15 cellular contexts compared by ENCODE assay signal in the genomic region with DNA sequence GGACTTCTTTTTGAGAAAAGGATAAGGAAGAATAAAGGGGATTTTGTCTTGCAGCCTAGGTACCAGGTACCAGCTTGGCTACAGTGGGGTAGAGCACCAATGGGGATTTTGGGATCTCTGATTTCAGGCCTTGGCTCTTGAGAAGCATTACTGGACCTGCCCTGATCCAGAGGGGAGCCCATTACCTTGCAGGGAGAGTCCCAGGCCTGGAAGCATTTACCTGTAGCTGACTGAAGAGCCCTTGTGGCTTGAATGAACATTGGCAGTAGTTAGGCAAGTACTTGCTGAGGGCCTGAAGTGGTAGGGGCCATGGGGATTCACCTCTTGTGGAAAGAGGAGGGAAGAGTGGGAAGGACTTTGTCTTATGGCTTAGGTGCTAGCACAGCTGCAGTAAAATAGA.
DNase-seq lines count a peak whose midpoint lies in the region; ATAC-seq and TF ChIP-seq lines count a peak whose summit lies in the region.
"Had no signal": no experiment of that assay in that cellular context is flagged by ENCODE, and none has a peak within 500 bp of the region (broad histone marks: within the 10 kb centered on the region; RNA-seq: fewer than 3 reads in every experiment).

No MANE protein-coding gene starts in this region.

- H4K20me1 ChIP-seq in osteoblast (ENCODE audit: insufficient read depth, low read length) = no peaks in the 10 kb centered on the region
- H4K20me1 ChIP-seq: BLaER1 treated with 17β-estradiol and CSF1 and Interleukin-3, amounts not matched to agents 10 nM and 100 nM had no signal

- no peaks in the 10 kb centered on the region for H3K79me2 ChIP-seq in osteoblast (ENCODE audit: insufficient read depth, low read length)

- H3K9me3 ChIP-seq in osteoblast (ENCODE audit: low read depth, low read length) (no peaks in the 10 kb centered on the region), tibial artery (no peaks in the 10 kb centered on the region)

- no peak overlapping the region for H3K4me3 ChIP-seq in osteoblast (ENCODE audit: insufficient read depth, low read length)
- H3K4me3 ChIP-seq in tibial artery = no peak overlapping the region
- H3K4me3 ChIP-seq: BLaER1 treated with 17β-estradiol and CSF1 and Interleukin-3, amounts not matched to agents 10 nM and 100 nM; GM12878; GM23338 had no signal

- no peak for ATAC-seq in GM21576 (IDR thresholded peaks at IDR 0.05; ENCODE audit: unreplicated experiment)
- no peak for ATAC-seq in naive thymus-derived CD8-positive, alpha-beta T cell
- ATAC-seq: GM12878, GM23338 had no signal

- H3K4me1 ChIP-seq in osteoblast (ENCODE audit: insufficient read depth, low read length) = no peaks in the 10 kb centered on the region
- peaks cover 0 to 16% (median 11%) of the 10 kb centered on the region in 4 donors for H3K4me1 ChIP-seq in tibial artery
- H3K4me1 ChIP-seq: BLaER1 treated with 17β-estradiol and CSF1 and Interleukin-3, amounts not matched to agents 10 nM and 100 nM had no signal

- H3K4me1 Mint-ChIP-seq in naive thymus-derived CD8-positive, alpha-beta T cell = no peaks in the 10 kb centered on the region
- H3K4me1 Mint-ChIP-seq: CD4-positive, CD25-positive, alpha-beta regulatory T cell; GM23338 had no signal

- no peaks in the 10 kb centered on the region for H3K27me3 Mint-ChIP-seq in naive thymus-derived CD8-positive, alpha-beta T cell
- H3K27me3 Mint-ChIP-seq: CD4-positive, CD25-positive, alpha-beta regulatory T cell had no signal

- intact Hi-C loops in tibial artery (cut with DNase I; ENCODE audit: low total_unique reads) = no loop called here

- H3K36me3 Mint-ChIP-seq in naive thymus-derived CD8-positive, alpha-beta T cell = peaks cover 0 to 10% (median 0%) of the 10 kb centered on the region in 3 donors
- H3K36me3 Mint-ChIP-seq: CD4-positive, CD25-positive, alpha-beta regulatory T cell had no signal

- TF ChIP-seq CTCF in osteoblast (IDR thresholded peaks at IDR 0.05; ENCODE audit: extremely low read depth, low read depth, low read length) (no peak), tibial artery (IDR thresholded peaks at IDR 0.05) (no peak)

- H3K27ac Mint-ChIP-seq in naive thymus-derived CD8-positive, alpha-beta T cell = no peak overlapping the region
- H3K27ac Mint-ChIP-seq: CD4-positive, CD25-positive, alpha-beta regulatory T cell; GM23338 had no signal

- no peaks in the 10 kb centered on the region for H3K27me3 ChIP-seq in osteoblast (ENCODE audit: insufficient read depth, low read length)
- no peaks in the 10 kb centered on the region for H3K27me3 ChIP-seq in tibial artery
- H3K27me3 ChIP-seq: BLaER1 treated with 17β-estradiol and CSF1 and Interleukin-3, amounts not matched to agents 10 nM and 100 nM had no signal

- no peak overlapping the region for H3K27ac ChIP-seq in osteoblast (ENCODE audit: low read depth, low read length)
- H3K27ac ChIP-seq in tibial artery = peak overlapping the region; percentile 3 to 35
- H3K27ac ChIP-seq: BLaER1 treated with 17β-estradiol and CSF1 and Interleukin-3, amounts not matched to agents 10 nM and 100 nM had no signal

- peaks cover 0 to 20% (median 12%) of the 10 kb centered on the region in 9 donors for H3K9me3 Mint-ChIP-seq in naive thymus-derived CD8-positive, alpha-beta T cell
- H3K9me3 Mint-ChIP-seq: GM23338 had no signal

- H3K4me3 Mint-ChIP-seq in naive thymus-derived CD8-positive, alpha-beta T cell = no peak overlapping the region
- H3K4me3 Mint-ChIP-seq: CD4-positive, CD25-positive, alpha-beta regulatory T cell; GM23338 had no signal

- H3K36me3 ChIP-seq in osteoblast (ENCODE audit: insufficient read depth, low read length) = no peaks in the 10 kb centered on the region
- no peaks in the 10 kb centered on the region for H3K36me3 ChIP-seq in tibial artery
- H3K36me3 ChIP-seq: BLaER1 treated with 17β-estradiol and CSF1 and Interleukin-3, amounts not matched to agents 10 nM and 100 nM had no signal

- DNase-seq in DMS79 treated with DMSO at 0.1 percent for 48 hours (lab: John Stamatoyannopoulos, UW) = peak; percentile 35
- peak; percentile 20 for DNase-seq in NCI-H510A treated with DMSO at 0.1 percent for 48 hours (lab: John Stamatoyannopoulos, UW)
- DNase-seq in osteoblast (ENCODE audit: insufficient read length, low spot score, missing footprints) = peak; percentile 10
- no peak for DNase-seq in tibial artery
- no peak for DNase-seq in T-helper 2 cell
- no peak for DNase-seq in naive thymus-derived CD8-positive, alpha-beta T cell
- DNase-seq in NCI-H2171 (lab: John Stamatoyannopoulos, UW) = no peak
- DNase-seq: ACHN; CD4-positive, CD25-positive, alpha-beta regulatory T cell; DMS53; H7 had no signal

- H3K4me2 ChIP-seq in osteoblast (ENCODE audit: insufficient read depth, low read length) = no peak overlapping the region
- H3K4me2 ChIP-seq: BLaER1 treated with 17β-estradiol and CSF1 and Interleukin-3, amounts not matched to agents 10 nM and 100 nM; GM23338 had no signal

- no peak overlapping the region for H2AFZ ChIP-seq in osteoblast (ENCODE audit: low read length)
- H2AFZ ChIP-seq: GM23338 had no signal

- POLR2A ChIA-PET in naive thymus-derived CD8-positive, alpha-beta T cell (lab: Charles Lee) = no interaction called here

Comparison
In these comparisons a context has a peak if more than half of its experiments do, and no peak if none do; other contexts are left out.
1. DNase-seq: peak in DMS79 treated with DMSO at 0.1 percent for 48 hours (single experiment), NCI-H510A treated with DMSO at 0.1 percent for 48 hours (single experiment) and osteoblast (single experiment); none in tibial artery (0 of 2), T-helper 2 cell (0 of 5), naive thymus-derived CD8-positive, alpha-beta T cell (0 of 10) and NCI-H2171 (single experiment).